Comparison of ENCODE assay signal across 12 cellular contexts in the genomic region with DNA sequence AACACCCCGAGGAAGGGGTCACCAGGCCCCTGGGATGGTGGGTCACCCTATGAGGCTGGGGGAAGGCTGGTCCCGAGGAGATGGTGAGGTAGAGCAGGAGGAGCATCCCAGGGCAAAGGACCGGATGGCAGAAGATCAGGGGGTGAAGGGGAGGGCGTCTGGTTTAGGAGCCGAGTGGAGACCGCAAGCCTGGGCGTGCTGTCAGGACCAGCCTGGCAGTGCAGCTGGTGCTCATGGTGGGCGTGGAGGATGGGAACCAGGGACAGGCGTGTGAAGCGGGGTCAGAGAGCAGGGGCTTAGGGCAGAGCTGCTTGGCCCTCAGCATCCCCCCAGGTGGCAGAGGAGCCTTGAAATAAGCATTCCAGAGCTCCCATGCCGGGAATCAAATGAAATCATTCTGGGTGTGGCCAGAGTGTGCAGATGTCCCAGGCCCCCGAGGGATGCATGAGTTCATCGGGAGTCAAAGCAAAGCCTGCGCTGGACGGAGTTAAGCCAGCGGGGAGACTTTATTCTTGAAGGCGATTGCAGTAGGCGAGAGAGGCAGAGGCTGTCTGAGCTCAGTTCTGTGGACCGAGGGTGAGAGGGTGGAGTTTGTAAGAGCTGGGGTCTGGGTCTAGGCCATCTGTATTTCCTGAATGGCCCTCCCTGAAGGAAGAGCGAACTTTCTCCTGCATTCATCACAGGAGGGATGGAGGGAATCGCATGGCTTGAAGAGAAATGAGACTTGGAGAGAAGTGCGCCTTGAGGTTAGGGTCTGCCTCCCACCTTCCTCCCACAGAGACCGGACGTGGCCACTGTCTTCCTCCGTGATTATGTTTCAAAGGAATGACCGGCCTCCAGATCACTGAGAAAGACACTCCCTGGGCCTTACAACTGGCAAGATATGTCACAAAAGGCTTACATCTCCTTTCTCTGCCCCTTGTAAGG. TPM values are rescaled to one million over a fixed set of nuclear protein-coding genes. Genes with fewer than 3 reads are reported as not detected.
DNase-seq lines count a peak whose midpoint lies in the region; ATAC-seq, FAIRE-seq and TF ChIP-seq lines count a peak whose summit lies in the region.
"Had no signal": no experiment of that assay in that cellular context is flagged by ENCODE, and none has a peak within 500 bp of the region (broad histone marks: within the 10 kb centered on the region; RNA-seq: fewer than 3 reads in every experiment).

No MANE protein-coding gene starts in this region.

- H2AFZ ChIP-seq in H1 (ENCODE audit: low read length), result no peak overlapping the region

- no peak overlapping the region for H3K56ac ChIP-seq in H1 (replicated peaks; ENCODE audit: insufficient read length, low read depth, low read length)

- H3K4me3 ChIP-seq in H7 (ENCODE audit: insufficient read depth, low read depth, low read length) (no peak overlapping the region), H1 (ENCODE audit: extremely low read depth in 1 of 4, insufficient read depth in 2 of 4, low read depth in 3 of 4, low read length in 4 of 4) (no peak overlapping the region)
- H3K4me3 ChIP-seq: lung had no signal

- peak overlapping the region; percentile 80; the same call in 1 of the 2 replicates for H2AK5ac ChIP-seq in H1 (ENCODE audit: low read depth, low read length)

- no peak overlapping the region for H3K4ac ChIP-seq in H1 (replicated peaks; ENCODE audit: insufficient read length, low read depth, low read length)

- H4K20me1 ChIP-seq in H1 (replicated peaks in 1 of 2; ENCODE audit: control insufficient read depth in 1 of 2, insufficient read depth in 2 of 2, low read length in 2 of 2), result peaks cover 0 to 1% of the 10 kb centered on the region in 2 experiments

- H3K9me3 Mint-ChIP-seq in stimulated activated memory B cell treated with anti-CD40 and anti-IgM and Interleukin-4, amounts not matched to agents 10 μg/mL and 1 μg/mL and 100 μg/mL, for 72 hours, result no peaks in the 10 kb centered on the region
- H3K9me3 Mint-ChIP-seq in CD14-positive monocyte, result peaks cover 0 to 2% (median 0%) of the 10 kb centered on the region in 7 donors

- peaks cover 15% of the 10 kb centered on the region for H3K4me1 Mint-ChIP-seq in stimulated activated memory B cell treated with anti-CD40 and anti-IgM and Interleukin-4, amounts not matched to agents 10 μg/mL and 1 μg/mL and 100 μg/mL, for 72 hours
- H3K4me1 Mint-ChIP-seq in CD14-positive monocyte, result peaks cover 17% of the 10 kb centered on the region

- no peaks in the 10 kb centered on the region for H3K79me1 ChIP-seq in H1 (ENCODE audit: low read depth, low read length)

- no peak overlapping the region for H3K27ac Mint-ChIP-seq in stimulated activated memory B cell treated with anti-CD40 and anti-IgM and Interleukin-4, amounts not matched to agents 10 μg/mL and 1 μg/mL and 100 μg/mL, for 72 hours
- peak overlapping the region in 3 of 7 donors; percentile 9 to 78 (median 54) for H3K27ac Mint-ChIP-seq in CD14-positive monocyte

- H3K18ac ChIP-seq in H1 (ENCODE audit: extremely low read depth, low read length), result peak overlapping the region; percentile 52; the same call in 1 of the 2 replicates

- peak; percentile 18 for ATAC-seq in stimulated activated memory B cell treated with anti-CD40 and anti-IgM and Interleukin-4, amounts not matched to agents 10 μg/mL and 1 μg/mL and 100 μg/mL, for 72 hours
- ATAC-seq: activated CD4-positive, CD25-positive, alpha-beta regulatory T cell treated with anti-CD3 and anti-CD28 coated beads, Interleukin-2, amount 50 U/mL, for 24 hours had no signal

- WGBS in H1 (ENCODE audit: extremely low coverage in 1 of 2, insufficient coverage in 1 of 2, insufficient read length in 1 of 2, insufficient replicate concordance in 2 of 2, low coverage in 1 of 2, low lambda C conversion rate in 2 of 2, missing lambda C conversion rate in 1 of 2), 2 experiments, result 86% methylated on average over 26 of the region's 26 CpGs; no CpG with 5 or more reads in 1 of the 2 experiments

- no peak for TF ChIP-seq POLR2A in H1 (IDR thresholded peaks at IDR 0.05; ENCODE audit: control extremely low read depth in 1 of 2, low read depth in 2 of 2, low read length in 2 of 2)

- H3K23me2 ChIP-seq in H1 (ENCODE audit: low read depth, low read length), result no peaks in the 10 kb centered on the region; the same call in 1 of the 2 replicates

- H3K14ac ChIP-seq in H1 (ENCODE audit: insufficient read length), result no peak overlapping the region

- TF ChIP-seq CTCF in H1 (IDR thresholded peaks at IDR 0.05; ENCODE audit: control extremely low read depth in 1 of 3, insufficient read depth in 1 of 3, low read depth in 1 of 3, low read length in 3 of 3) (no peak), CD14-positive monocyte (IDR thresholded peaks at IDR 0.05) (no peak)

- H3K23ac ChIP-seq in H1 (ENCODE audit: insufficient read length), result no peak overlapping the region

- intact Hi-C loops in CD14-positive monocyte (cut with micrococcal nuclease), result no loop called here

- no peaks in the 10 kb centered on the region for H3K79me2 ChIP-seq in H1 (ENCODE audit: control insufficient read depth in 1 of 2, insufficient read depth in 2 of 2, low read length in 2 of 2)

- peak; percentile 51 for DNase-seq in H7
- DNase-seq in H1 (ENCODE audit: low read depth in 1 of 2, low spot score in 2 of 2), result no peak
- peak; percentile 8 for DNase-seq in kidney tubule cell (ENCODE audit: low spot score)
- DNase-seq in A172 (ENCODE audit: low spot score), result no peak
- no peak for DNase-seq in activated naive CD4-positive, alpha-beta T cell treated with Interleukin-2 at 50 U/mL for 16 hours
- DNase-seq in CD14-positive monocyte (ENCODE audit: low spot score), result no peak
- no peak for DNase-seq in KBM-7
- DNase-seq: activated T-cell treated with anti-CD3 and anti-CD28 coated beads, Interleukin-2, amount 50 U/mL, for 1 hour; hippocampal formation had no signal

- H3K27me3 Mint-ChIP-seq in stimulated activated memory B cell treated with anti-CD40 and anti-IgM and Interleukin-4, amounts not matched to agents 10 μg/mL and 1 μg/mL and 100 μg/mL, for 72 hours, result peaks cover 38% of the 10 kb centered on the region
- H3K27me3 Mint-ChIP-seq in CD14-positive monocyte (ENCODE audit: low read depth in 3 of 3), result peaks cover 2 to 8% (median 6%) of the 10 kb centered on the region in 3 donors

- no peaks in the 10 kb centered on the region for H3K36me3 ChIP-seq in H7 (replicated peaks; ENCODE audit: control insufficient read depth, insufficient read depth, low read length)
- no peaks in the 10 kb centered on the region for H3K36me3 ChIP-seq in H1 (ENCODE audit: control insufficient read depth in 2 of 4, insufficient read depth in 4 of 4, low read length in 3 of 4)

- H3K27me3 ChIP-seq in H7 (ENCODE audit: control insufficient read depth, insufficient read depth, low read length), result no peaks in the 10 kb centered on the region
- peaks cover 0 to 3% (median 0%) of the 10 kb centered on the region in 4 experiments; a peak in 2 of 7 replicates for H3K27me3 ChIP-seq in H1 (replicated peaks in 1 of 4; ENCODE audit: control insufficient read depth in 3 of 4, extremely low read depth in 1 of 4, insufficient read depth in 3 of 4, low read length in 3 of 4)

- no peak for TF ChIP-seq EP300 in H1 (IDR thresholded peaks at IDR 0.05; ENCODE audit: borderline replicate concordance in 1 of 2, low read depth in 2 of 2, low read length in 2 of 2)

- H3K9me3 ChIP-seq in H1 (ENCODE audit: insufficient read depth in 2 of 2, low read depth in 1 of 2, low read length in 1 of 2), result no peaks in the 10 kb centered on the region

- no peak overlapping the region; the same call in 1 of the 2 replicates for H4K8ac ChIP-seq in H1 (ENCODE audit: extremely low read depth, insufficient read depth, low read length)

- H3K27ac ChIP-seq in H1 (ENCODE audit: low read depth, low read length), result no peak overlapping the region

- CTCF ChIA-PET in H1 (lab: Charles Lee; ENCODE audit: partially characterized antibody), result interaction anchor here (1.3 to 1.5 kb wide), 3 partner anchors 37 to 242 kb away, joined by 3 read pairs; no protein-coding TSS in a partner anchor

- FAIRE-seq in H1 (lab: Jason Lieb, UNC), result no peak

- no peak for TF ChIP-seq RAD21 in H1 (IDR thresholded peaks at IDR 0.05 in 1 of 2, conservative IDR thresholded peaks at IDR 0.05 in 1 of 2; ENCODE audit: low read depth in 2 of 2, low read length in 2 of 2)

- no peak overlapping the region for H3K4me2 ChIP-seq in H1 (ENCODE audit: insufficient read depth in 1 of 2, low read depth in 2 of 2, low read length in 2 of 2)

- H3K36me3 Mint-ChIP-seq in stimulated activated memory B cell treated with anti-CD40 and anti-IgM and Interleukin-4, amounts not matched to agents 10 μg/mL and 1 μg/mL and 100 μg/mL, for 72 hours, result no peaks in the 10 kb centered on the region
- H3K36me3 Mint-ChIP-seq in CD14-positive monocyte, result peaks cover 0 to 1% of the 10 kb centered on the region in 2 donors

- H2BK5ac ChIP-seq in H1 (ENCODE audit: low read depth, low read length), result no peak overlapping the region

- POLR2A ChIA-PET in H1 (lab: Charles Lee; ENCODE audit: partially characterized antibody), result no interaction called here

- H2BK15ac ChIP-seq in H1 (ENCODE audit: low read length), result no peak overlapping the region; the same call in 1 of the 2 replicates

- H3K9ac ChIP-seq in H1 (replicated peaks in 1 of 4; ENCODE audit: extremely low read depth in 1 of 4, low read depth in 3 of 4, low read length in 3 of 4), result no peak overlapping the region

- no peak overlapping the region for H4K5ac ChIP-seq in H1 (ENCODE audit: insufficient read length, low read depth, low read length)

- H3K4me1 ChIP-seq in H1 (replicated peaks in 1 of 4; ENCODE audit: control insufficient read depth in 3 of 4, insufficient read depth in 4 of 4, low read length in 3 of 4), result peaks cover 2 to 39% (median 4%) of the 10 kb centered on the region in 4 experiments; a peak in 5 of 7 replicates

- peak overlapping the region; percentile 55; the same call in 1 of the 2 replicates for H2BK20ac ChIP-seq in H1 (ENCODE audit: low read length)

- H4K91ac ChIP-seq in H1 (replicated peaks; ENCODE audit: insufficient read length, low read length), result no peak overlapping the region

- H2BK120ac ChIP-seq in H1 (replicated peaks; ENCODE audit: low read depth, low read length), result no peak overlapping the region

- H3K4me3 Mint-ChIP-seq in stimulated activated memory B cell treated with anti-CD40 and anti-IgM and Interleukin-4, amounts not matched to agents 10 μg/mL and 1 μg/mL and 100 μg/mL, for 72 hours, result no peak overlapping the region
- no peak overlapping the region for H3K4me3 Mint-ChIP-seq in CD14-positive monocyte

- H2BK12ac ChIP-seq in H1 (ENCODE audit: low read depth, low read length), result peak overlapping the region; percentile 72; the same call in 1 of the 2 replicates

- in situ Hi-C loops in KBM-7 (cut with MboI; ENCODE audit: low pct_unique_long_range_greater_than_20kb, low sequenced_read_pairs), result no loop called here

RNA-seq across cellular contexts. Expression of gene MBP, which starts 33.2 kb away (rescaled TPM):
- 4.5 and 8.6 TPM in 2 replicates for total RNA-seq in H7 (2014; rRNA removed; shearing (Covaris generic))
- total RNA-seq in H1 (2021; fragmentation: NEBNext Ultra II Directional; extraction: Animal tissue kit (Norgen Biotek cat#: 25700)), result 19.2 and 19.3 TPM in 2 replicates
- polyA plus RNA-seq in H1 (2011; rRNA removed), result 6.8 and 7.7 TPM in 2 replicates
- 8.9 TPM for polyA plus RNA-seq in H1 (2011; cell fraction: cytosol; rRNA removed)
- polyA plus RNA-seq in H1 (2011; cell fraction: nucleus; rRNA removed), result 14.2 TPM
- polyA plus RNA-seq in H1 (2012, experiment 1 of 2), result 6.1 to 8.2 TPM (median 7.4 TPM) in 4 replicates
- polyA plus RNA-seq in H1 (2012, experiment 2 of 2), result 2.2 TPM
- polyA plus RNA-seq in H1 (2013, experiment 1 of 2), result 13.3 TPM
- polyA plus RNA-seq in H1 (2013, experiment 2 of 2), result 12.9 TPM
- 13.3 and 15.9 TPM in 2 replicates for polyA minus RNA-seq in H1 (2011; rRNA and poly(A)+ RNA removed)
- 16.8 TPM for polyA minus RNA-seq in H1 (2011; cell fraction: cytosol; rRNA and poly(A)+ RNA removed)
- 11.4 TPM for polyA minus RNA-seq in H1 (2011; cell fraction: nucleus; rRNA and poly(A)+ RNA removed)
- total RNA-seq in A172 (2014; rRNA removed; shearing (Covaris generic)), result not detected in 2 replicates
- 10 to 100 TPM; 50.4 to 81.0 TPM for polyA plus RNA-seq in CD14-positive monocyte

Comparison
In these comparisons a context has a peak if more than half of its experiments do, and no peak if none do; other contexts are left out.
1. DNase-seq: peak in H7 (single experiment) and kidney tubule cell (single experiment); none in H1 (0 of 2), A172 (single experiment), activated naive CD4-positive, alpha-beta T cell treated with Interleukin-2 at 50 U/mL for 16 hours (single experiment), CD14-positive monocyte (single experiment) and KBM-7 (single experiment).